8 cellular contexts compared by ENCODE assay signal in genomic region chrX:65451663-65452062, GRCh38.
DNase-seq lines count a peak whose midpoint lies in the region; ATAC-seq, FAIRE-seq and TF ChIP-seq lines count a peak whose summit lies in the region.

No MANE protein-coding gene starts in this region.

- H3F3A ChIP-seq in MM.1S (ENCODE audit: insufficient read depth, low read length) = no peaks in the 10 kb centered on the region

- H3K4me2 ChIP-seq in MM.1S (ENCODE audit: low read depth, low read length) (peak overlapping the region; percentile 33; the same call in 1 of the 2 replicates), GM12878 (ENCODE audit: control insufficient read depth, insufficient read depth) (no peak overlapping the region)

- RAD21 ChIA-PET in GM12878 (lab: Charles Lee; ENCODE audit: unreplicated experiment) = interaction anchor here (0.6 to 1.3 kb wide), 4 partner anchors 14 to 1358 kb away, joined by 3 to 7 read pairs (median 3); no protein-coding TSS in a partner anchor

- POLR2A ChIA-PET in activated CD4-positive, alpha-beta T cell treated with anti-CD3 and anti-CD28 coated beads for 36 hours (lab: Charles Lee) = no interaction called here
- POLR2A ChIA-PET in GM12878 (lab: Charles Lee) = no interaction called here

- no peaks in the 10 kb centered on the region for H3K79me2 ChIP-seq in MM.1S (ENCODE audit: low read length)
- H3K79me2 ChIP-seq in GM12878 (ENCODE audit: control insufficient read depth, insufficient read depth, low read length) = no peaks in the 10 kb centered on the region

- no peak overlapping the region for H3K4me3 Mint-ChIP-seq in activated CD4-positive, alpha-beta T cell treated with anti-CD3 and anti-CD28 coated beads for 36 hours
- H3K4me3 Mint-ChIP-seq in mesothelial cell of epicardium = no peak overlapping the region

- no peak for FAIRE-seq in GM12878 (lab: Jason Lieb, UNC)

- no peak overlapping the region for H3K4me3 ChIP-seq in MM.1S (ENCODE audit: low read length)
- no peak overlapping the region for H3K4me3 ChIP-seq in GM12878

- in situ Hi-C loops in GM12878 (cut with MboI) = loop anchor here (10.0 kb wide), 1 partner anchor 557 kb away; no protein-coding TSS in a partner anchor

- SMC1A ChIA-PET in GM12878 (lab: Charles Lee; ENCODE audit: uncharacterized antibody, unreplicated experiment) = interaction anchor here (0.5 to 1.6 kb wide), 6 partner anchors 12 to 1359 kb away, joined by 3 to 6 read pairs (median 3); no protein-coding TSS in a partner anchor

- H3K9ac ChIP-seq in MM.1S (ENCODE audit: low read length) (no peak overlapping the region), GM12878 (ENCODE audit: control insufficient read depth, insufficient read depth, low read length) (no peak overlapping the region)

- no peaks in the 10 kb centered on the region for H3K36me3 Mint-ChIP-seq in activated CD4-positive, alpha-beta T cell treated with anti-CD3 and anti-CD28 coated beads for 36 hours (ENCODE audit: low read depth)
- peaks cover 4% of the 10 kb centered on the region for H3K36me3 Mint-ChIP-seq in mesothelial cell of epicardium

- no peak for ATAC-seq in activated CD4-positive, alpha-beta T cell treated with anti-CD3 and anti-CD28 coated beads for 36 hours
- ATAC-seq in GM21360 (IDR thresholded peaks at IDR 0.05; ENCODE audit: unreplicated experiment) (peak; percentile 76), GM12878 (peak; percentile 75), GM19397 (IDR thresholded peaks at IDR 0.05; ENCODE audit: unreplicated experiment) (no peak), HG03457 (IDR thresholded peaks at IDR 0.05; ENCODE audit: unreplicated experiment) (no peak)

- H3K27me3 Mint-ChIP-seq in activated CD4-positive, alpha-beta T cell treated with anti-CD3 and anti-CD28 coated beads for 36 hours = no peaks in the 10 kb centered on the region
- H3K27me3 Mint-ChIP-seq in mesothelial cell of epicardium (ENCODE audit: low read depth) = no peaks in the 10 kb centered on the region

- H3K27me3 ChIP-seq in MM.1S (replicated peaks; ENCODE audit: insufficient read depth, low read length) = no peaks in the 10 kb centered on the region
- H3K27me3 ChIP-seq in GM12878 (replicated peaks in 1 of 2; ENCODE audit: control insufficient read depth in 2 of 2, insufficient read depth in 2 of 2, low read length in 1 of 2) = no peaks in the 10 kb centered on the region

- peak; percentile 60 for TF ChIP-seq RAD21 in GM12878 (IDR thresholded peaks at IDR 0.05; ENCODE audit: insufficient read depth, low read depth, low read length)

- TF ChIP-seq EP300 in GM12878 (IDR thresholded peaks at IDR 0.05; ENCODE audit: borderline replicate concordance in 1 of 2, control insufficient read depth in 1 of 2, low read depth in 2 of 2, low read length in 2 of 2) = no peak

- H3K27ac ChIP-seq in MM.1S (ENCODE audit: low read length) = no peak overlapping the region
- H3K27ac ChIP-seq in GM12878 (ENCODE audit: control insufficient read depth, insufficient read depth) = no peak overlapping the region

- DNase-seq in activated CD4-positive, alpha-beta T cell treated with anti-CD3 and anti-CD28 coated beads for 36 hours = peak; percentile 14
- no peak for DNase-seq in activated CD4-positive, alpha-beta T cell treated with anti-CD3 and anti-CD28 coated beads, Interleukin-2, amount 50 U/mL, for 1 hour
- DNase-seq in MM.1S = peak; percentile 63
- no peak for DNase-seq in GM12878 (ENCODE audit: low read depth, low spot score)
- no peak for DNase-seq in mesothelial cell of epicardium (ENCODE audit: low spot score in 2 of 2, unreplicated experiment in 2 of 2)

- TF ChIP-seq CTCF in MM.1S (IDR thresholded peaks at IDR 0.05; ENCODE audit: low read length) (peak; percentile 76), GM12878 (IDR thresholded peaks at IDR 0.05 in 2 of 3, conservative IDR thresholded peaks at IDR 0.05 in 1 of 3; ENCODE audit: control insufficient read depth in 2 of 3, extremely low read depth in 1 of 3, insufficient read depth in 1 of 3, low read depth in 3 of 3, low read length in 3 of 3) (peak; percentile 60 to 64 (median 63)), mesothelial cell of epicardium (IDR thresholded peaks at IDR 0.05; ENCODE audit: unreplicated experiment) (peak; percentile 54)

- H3K36me3 ChIP-seq in MM.1S (replicated peaks; ENCODE audit: insufficient read depth, low read length) = no peaks in the 10 kb centered on the region
- H3K36me3 ChIP-seq in GM12878 (ENCODE audit: control insufficient read depth in 2 of 2, insufficient read depth in 2 of 2, low read length in 1 of 2) = no peaks in the 10 kb centered on the region

- WGBS in GM12878 (ENCODE audit: insufficient coverage, insufficient replicate concordance, low lambda C conversion rate, missing lambda C conversion rate) = 21% methylated on average over 2 of the region's 2 CpGs

- CTCF ChIA-PET in activated CD4-positive, alpha-beta T cell treated with anti-CD3 and anti-CD28 coated beads for 36 hours (lab: Charles Lee) = interaction anchor here (0.6 to 1.3 kb wide), 6 partner anchors 12 to 1375 kb away, joined by 3 to 4 read pairs (median 3); partner anchors contain the start of gene ZC4H2
- CTCF ChIA-PET in GM12878 (lab: Yijun Ruan, JAX) = interaction anchor here (0.7 to 2.1 kb wide), 13 partner anchors 10 to 1521 kb away, joined by 3 to 12 read pairs (median 4); no protein-coding TSS in a partner anchor

- H3K9me3 ChIP-seq in MM.1S (replicated peaks; ENCODE audit: insufficient read depth, low read length) (no peaks in the 10 kb centered on the region), GM12878 (replicated peaks; ENCODE audit: control insufficient read depth, insufficient read depth, low read length) (no peaks in the 10 kb centered on the region)

- peak overlapping the region; percentile 59 for H2AFZ ChIP-seq in MM.1S (ENCODE audit: low read length)
- no peak overlapping the region for H2AFZ ChIP-seq in GM12878 (ENCODE audit: control insufficient read depth, low read depth, low read length)

- H3K4me1 ChIP-seq in MM.1S (ENCODE audit: low read length) (no peaks in the 10 kb centered on the region), GM12878 (ENCODE audit: control insufficient read depth, insufficient read depth, low read length) (no peaks in the 10 kb centered on the region)

- intact Hi-C loops in activated CD4-positive, alpha-beta T cell treated with anti-CD3 and anti-CD28 coated beads for 36 hours (cut with DNase I, micrococcal nuclease) = loop anchor here (1.0 to 2.0 kb wide), 2 partner anchors 557 kb away; no protein-coding TSS in a partner anchor
- intact Hi-C loops in GM12878 (cut with micrococcal nuclease; ENCODE audit: unreplicated experiment) = loop anchor here (5.0 to 10.0 kb wide), 2 partner anchors 557 to 1359 kb away; no protein-coding TSS in a partner anchor

- H3K9me3 Mint-ChIP-seq in activated CD4-positive, alpha-beta T cell treated with anti-CD3 and anti-CD28 coated beads for 36 hours (ENCODE audit: low read depth) = peaks cover 3% of the 10 kb centered on the region
- peaks cover 46% of the 10 kb centered on the region for H3K9me3 Mint-ChIP-seq in mesothelial cell of epicardium

- BruUV-seq in GM12878 (replicated peaks; lab: Mats Ljungman, UMichigan) = no TSS peak

- TF ChIP-seq POLR2A in GM12878 (IDR thresholded peaks at IDR 0.05; ENCODE audit: low read depth, low read length) = no peak

- no peaks in the 10 kb centered on the region for H3K9me2 ChIP-seq in MM.1S (replicated peaks; ENCODE audit: insufficient read depth, low read length)

- no peaks in the 10 kb centered on the region for H3K4me1 Mint-ChIP-seq in activated CD4-positive, alpha-beta T cell treated with anti-CD3 and anti-CD28 coated beads for 36 hours
- H3K4me1 Mint-ChIP-seq in mesothelial cell of epicardium = no peaks in the 10 kb centered on the region

- H4K20me1 ChIP-seq in MM.1S (ENCODE audit: insufficient read depth, low read length) (no peaks in the 10 kb centered on the region), GM12878 (ENCODE audit: control insufficient read depth, insufficient read depth) (no peaks in the 10 kb centered on the region)

- H3K27ac Mint-ChIP-seq in activated CD4-positive, alpha-beta T cell treated with anti-CD3 and anti-CD28 coated beads for 36 hours = no peak overlapping the region
- H3K27ac Mint-ChIP-seq in mesothelial cell of epicardium = no peak overlapping the region

TF ChIP-seq in GM12878, 131 proteins besides CTCF, POLR2A, EP300 and RAD21:
- no peak for TF ChIP-seq HDGF (IDR thresholded peaks at IDR 0.05)
- 0 out of 2 replicates have a peak, but pooled peaks have one; percentile 15 for TF ChIP-seq YY1 (IDR thresholded peaks at IDR 0.05; ENCODE audit: low read depth, low read length)
- peak; percentile 54; the same call in 1 of the 2 replicates for TF ChIP-seq SMC3 (IDR thresholded peaks at IDR 0.05; ENCODE audit: borderline replicate concordance, low read length)
- no peak for TF ChIP-seq DPF2 (IDR thresholded peaks at IDR 0.05)
- no peak for TF ChIP-seq CBFB (IDR thresholded peaks at IDR 0.05; ENCODE audit: low read depth)

Comparison
In these comparisons a context has a peak if more than half of its experiments do, and no peak if none do; other contexts are left out.
1. DNase-seq: peak in activated CD4-positive, alpha-beta T cell treated with anti-CD3 and anti-CD28 coated beads for 36 hours (single experiment) and MM.1S (single experiment); none in activated CD4-positive, alpha-beta T cell treated with anti-CD3 and anti-CD28 coated beads, Interleukin-2, amount 50 U/mL, for 1 hour (single experiment), GM12878 (single experiment) and mesothelial cell of epicardium (0 of 2).
2. ATAC-seq: peak in GM21360 (single experiment) and GM12878 (single experiment); none in activated CD4-positive, alpha-beta T cell treated with anti-CD3 and anti-CD28 coated beads for 36 hours (single experiment), GM19397 (single experiment) and HG03457 (single experiment).
3. Peak in every context shown above with its lines, with median percentiles within 50 percentile points of each other: CTCF ChIP-seq.